In genomic region chr2:69173706-69174105, GRCh38 we compare ENCODE assay signal across 20 cellular contexts.
"Had no signal": no experiment of that assay in that cellular context is flagged by ENCODE, and none has a peak within 500 bp of the region (broad histone marks: within the 10 kb centered on the region; RNA-seq: fewer than 3 reads in every experiment).

No MANE protein-coding gene starts in this region.

- H3K36me3 ChIP-seq: esophagus squamous epithelium, lower lobe of right lung, right lobe of liver, WERI-Rb-1 had no signal

- DNase-seq: activated CD4-positive, alpha-beta T cell treated with anti-CD3 and anti-CD28 coated beads, Interleukin-2, amount 50 U/mL, for 1 hour; activated CD4-positive, CD25-positive, alpha-beta regulatory T cell treated with anti-CD3 and anti-CD28 coated beads, Interleukin-2, amount 50 U/mL, for 72 hours; activated gamma-delta T cell treated with Interleukin-2 at 50 U/mL for 16 hours; activated T-cell treated with anti-CD3 and anti-CD28 coated beads, Interleukin-2, amount 50 U/mL, for 1 hour; dorsolateral prefrontal cortex; effector memory CD8-positive, alpha-beta T cell; esophagus squamous epithelium; lower lobe of right lung; naive thymus-derived CD4-positive, alpha-beta T cell; occipital lobe; right lobe of liver; stimulated activated CD4-positive, alpha-beta T cell treated with anti-CD3 and anti-CD28 coated beads, Interleukin-2, amount 100 ng/mL, for 48 hours; stimulated activated CD8-positive, alpha-beta memory T cell treated with anti-CD3 and anti-CD28 coated beads, Interleukin-4, amount 100 ng/mL, for 48 hours; stimulated activated naive CD4-positive, alpha-beta T cell; T-helper 1 cell; WERI-Rb-1 had no signal

- H3K27ac Mint-ChIP-seq: activated naive CD4-positive, alpha-beta T cell treated with anti-CD3 and anti-CD28 coated beads, Interleukin-2, amount 50 U/mL, for 24 hours; effector memory CD8-positive, alpha-beta T cell; naive thymus-derived CD4-positive, alpha-beta T cell had no signal

- H3K9me3 ChIP-seq: esophagus squamous epithelium, lower lobe of right lung, right lobe of liver, tibial nerve had no signal

- H3K4me3 ChIP-seq: dorsolateral prefrontal cortex, esophagus squamous epithelium, lower lobe of right lung, right lobe of liver, tibial nerve had no signal

- ATAC-seq: effector memory CD8-positive, alpha-beta T cell; left lobe of liver; lower lobe of right lung; naive thymus-derived CD4-positive, alpha-beta T cell; right lobe of liver had no signal

- H3K4me3 Mint-ChIP-seq: activated naive CD4-positive, alpha-beta T cell treated with anti-CD3 and anti-CD28 coated beads, Interleukin-2, amount 50 U/mL, for 24 hours; effector memory CD8-positive, alpha-beta T cell; naive thymus-derived CD4-positive, alpha-beta T cell; neural crest cell had no signal

- H3K36me3 Mint-ChIP-seq: activated naive CD4-positive, alpha-beta T cell treated with anti-CD3 and anti-CD28 coated beads, Interleukin-2, amount 50 U/mL, for 24 hours; naive thymus-derived CD4-positive, alpha-beta T cell had no signal

- H3K4me1 ChIP-seq: right lobe of liver had no signal

- H3K27me3 ChIP-seq: esophagus squamous epithelium, right lobe of liver, tibial nerve had no signal

- H3K9me3 Mint-ChIP-seq: activated naive CD4-positive, alpha-beta T cell treated with anti-CD3 and anti-CD28 coated beads, Interleukin-2, amount 50 U/mL, for 24 hours; effector memory CD8-positive, alpha-beta T cell; neural crest cell had no signal

- H3K27ac ChIP-seq: dorsolateral prefrontal cortex, lower lobe of right lung, right lobe of liver, tibial nerve, WERI-Rb-1 had no signal
